Comparison of ENCODE assay signal across 4 cellular contexts in genomic region chr3:12770816-12771215, GRCh38. TPM values are rescaled to one million over a fixed set of nuclear protein-coding genes. Genes with fewer than 3 reads are reported as not detected.
"Had no signal": no experiment of that assay in that cellular context is flagged by ENCODE, and none has a peak within 500 bp of the region (broad histone marks: within the 10 kb centered on the region; RNA-seq: fewer than 3 reads in every experiment).

No MANE protein-coding gene starts in this region.

RNA-seq across cellular contexts. Expression of gene TMEM40, which starts 11.8 kb away (rescaled TPM):
- total RNA-seq: GM23248, H1, H7, H9 had no signal
- polyA plus RNA-seq: GM23248 had no signal
